ENCODE assay signal across 1 cellular context in the genomic region with DNA sequence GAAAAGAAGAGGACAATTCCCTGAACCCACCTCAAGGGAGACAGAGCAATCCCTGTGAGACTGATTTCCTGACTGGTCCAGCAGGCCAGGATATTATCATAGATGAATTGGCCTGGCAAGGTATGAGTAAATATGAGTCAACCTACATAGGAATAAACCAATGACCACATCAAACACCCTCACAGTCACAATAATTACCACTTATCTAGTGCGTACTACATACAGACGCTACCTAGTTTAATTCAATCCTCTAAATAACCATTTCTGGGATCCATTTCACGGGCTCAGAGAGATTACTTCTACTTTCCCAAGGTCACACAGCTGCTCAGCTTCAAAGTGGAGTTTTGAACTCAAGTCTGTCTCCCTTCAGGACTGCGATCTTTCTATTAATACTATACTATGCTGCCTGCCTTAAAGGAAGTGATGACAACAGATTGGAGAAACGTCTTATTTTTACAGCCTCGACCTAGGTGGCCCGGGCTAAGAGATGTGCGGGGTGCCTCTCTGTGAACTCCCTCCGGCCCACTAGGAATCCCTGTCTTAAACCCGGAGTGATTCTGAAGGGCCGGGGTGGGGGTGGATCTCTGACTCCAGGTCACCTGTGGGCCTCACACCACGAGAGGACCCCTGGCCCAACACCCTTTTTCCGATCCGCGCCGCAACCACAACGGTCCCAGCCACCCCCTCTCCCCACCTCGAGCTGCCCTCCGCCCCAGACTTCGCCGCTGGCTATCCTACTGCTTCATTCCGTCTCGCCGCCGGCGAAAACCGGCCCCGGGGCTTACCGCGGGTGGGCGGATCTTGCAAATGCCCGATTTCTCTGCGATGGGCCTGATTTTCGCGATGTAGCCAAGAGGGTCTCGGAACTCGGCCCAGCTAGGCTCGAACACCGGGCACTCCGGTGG.
TF ChIP-seq lines count a peak whose summit lies in the region.

No MANE protein-coding gene starts in this region.

TF ChIP-seq in HCT116, 20 proteins besides CTCF, POLR2A, EP300 and RAD21:
- no peak for TF ChIP-seq ZBTB33 (IDR thresholded peaks at IDR 0.05; ENCODE audit: extremely low read depth, insufficient replicate concordance, low read length)
